Comparison of ENCODE assay signal across 14 cellular contexts in genomic region chr7:108012499-108013430, GRCh38. TPM values are rescaled to one million over a fixed set of nuclear protein-coding genes. Genes with fewer than 3 reads are reported as not detected.
DNase-seq lines count a peak whose midpoint lies in the region; ATAC-seq and TF ChIP-seq lines count a peak whose summit lies in the region.
"Had no signal": no experiment of that assay in that cellular context is flagged by ENCODE, and none has a peak within 500 bp of the region (broad histone marks: within the 10 kb centered on the region; RNA-seq: fewer than 3 reads in every experiment).

No MANE protein-coding gene starts in this region.

- H3K4me1 ChIP-seq in MM.1S (ENCODE audit: low read length) (no peaks in the 10 kb centered on the region), body of pancreas (peaks cover 52% of the 10 kb centered on the region)

- DNase-seq in DMS79 (lab: John Stamatoyannopoulos, UW) (peak; percentile 60), MM.1S (peak; percentile 27), body of pancreas (peak in 1 of 4 donors; percentile 60), left colon (no peak), NCI-H1048 (lab: John Stamatoyannopoulos, UW) (no peak), HuH-7.5 (ENCODE audit: low spot score) (no peak)
- DNase-seq: activated T-cell treated with anti-CD3 and anti-CD28 coated beads, Interleukin-2, amount 50 U/mL, for 72 hours; CD4-positive, CD25-positive, alpha-beta regulatory T cell; foreskin melanocyte had no signal

- ATAC-seq in body of pancreas (peak; percentile 82), left colon (peak; percentile 83), GM21717 (IDR thresholded peaks at IDR 0.05; ENCODE audit: unreplicated experiment) (no peak), GM21529 (IDR thresholded peaks at IDR 0.05; ENCODE audit: unreplicated experiment) (no peak)
- ATAC-seq: activated T-cell treated with anti-CD3 and anti-CD28 coated beads, Interleukin-2, amount 50 U/mL, for 72 hours; stimulated activated effector memory CD8-positive, alpha-beta T cell treated with anti-CD3 and anti-CD28 coated beads, Interleukin-12 subunit alpha, Interleukin-12 subunit beta, amount 100 ng/mL, for 72 hours had no signal

- H3K27me3 ChIP-seq in MM.1S (replicated peaks; ENCODE audit: insufficient read depth, low read length) (no peaks in the 10 kb centered on the region), body of pancreas (no peaks in the 10 kb centered on the region)

- intact Hi-C loops in body of pancreas (cut with DNase I) (no loop called here), left colon (cut with DNase I, micrococcal nuclease) (no loop called here)

- no peak overlapping the region for H3K4me2 ChIP-seq in MM.1S (ENCODE audit: low read depth, low read length)

- H3K36me3 ChIP-seq in MM.1S (replicated peaks; ENCODE audit: insufficient read depth, low read length) (no peaks in the 10 kb centered on the region), body of pancreas (replicated peaks in 1 of 2; ENCODE audit: insufficient read depth in 1 of 2, low read depth in 2 of 2) (no peaks in the 10 kb centered on the region)
- H3K36me3 ChIP-seq: HAP-1, neutrophil had no signal

- H3K27ac ChIP-seq in MM.1S (ENCODE audit: low read length) (no peak overlapping the region), body of pancreas (peak overlapping the region in 3 of 4 donors; percentile 23 to 50 (median 29))
- H3K27ac ChIP-seq: neutrophil had no signal

- TF ChIP-seq CTCF in MM.1S (IDR thresholded peaks at IDR 0.05; ENCODE audit: low read length) (no peak), body of pancreas (IDR thresholded peaks at IDR 0.05) (no peak)

- no peak overlapping the region for H2AFZ ChIP-seq in MM.1S (ENCODE audit: low read length)

- no peaks in the 10 kb centered on the region for H3K9me2 ChIP-seq in MM.1S (replicated peaks; ENCODE audit: insufficient read depth, low read length)

- H3K4me3 ChIP-seq in MM.1S (ENCODE audit: low read length) (no peak overlapping the region), body of pancreas (no peak overlapping the region)
- H3K4me3 ChIP-seq: HAP-1 had no signal

- H3F3A ChIP-seq in MM.1S (ENCODE audit: insufficient read depth, low read length) = no peaks in the 10 kb centered on the region

- no peak for TF ChIP-seq POLR2A in body of pancreas (IDR thresholded peaks at IDR 0.05)

- 71 to 76% methylated on average over 8 of the region's 8 CpGs for WGBS in body of pancreas, 2 donors

- H3K9ac ChIP-seq in MM.1S (ENCODE audit: low read length) = no peak overlapping the region

- H3K79me2 ChIP-seq in MM.1S (ENCODE audit: low read length) = no peaks in the 10 kb centered on the region

- H3K9me3 ChIP-seq in MM.1S (replicated peaks; ENCODE audit: insufficient read depth, low read length) (no peaks in the 10 kb centered on the region), body of pancreas (no peaks in the 10 kb centered on the region)
- H3K9me3 ChIP-seq: HAP-1, neutrophil had no signal

- no peaks in the 10 kb centered on the region for H4K20me1 ChIP-seq in MM.1S (ENCODE audit: insufficient read depth, low read length)

RNA-seq across cellular contexts. Expression of gene LAMB1, which starts 9.8 kb away (rescaled TPM):
- total RNA-seq in body of pancreas (100 to 1,000 TPM in 1 of 2 donors, 10 to 100 TPM in 1; 91.6 to 130 TPM), left colon (100 to 1,000 TPM in 1 of 2 donors, 10 to 100 TPM in 1; 95.9 to 132 TPM)

Comparison
In these comparisons a context has a peak if more than half of its experiments do, and no peak if none do; other contexts are left out.
1. DNase-seq: peak in DMS79 (single experiment) and MM.1S (single experiment); none in left colon (0 of 2), NCI-H1048 (single experiment) and HuH-7.5 (single experiment).
2. ATAC-seq: peak in body of pancreas (single experiment) and left colon (single experiment); none in GM21717 (single experiment) and GM21529 (single experiment).